ENCODE assay signal across 20 cellular contexts in genomic region chr11:32348502-32348901, GRCh38.
A peak's percentile ranks its signal among the peaks of the same experiment; 100 is the strongest.
DNase-seq lines count a peak whose midpoint lies in the region; ATAC-seq and TF ChIP-seq lines count a peak whose summit lies in the region.
"Had no signal": no experiment of that assay in that cellular context is flagged by ENCODE, and none has a peak within 500 bp of the region (broad histone marks: within the 10 kb centered on the region; RNA-seq: fewer than 3 reads in every experiment).

No MANE protein-coding gene starts in this region.

- no peak for TF ChIP-seq POLR2A in uterus (IDR thresholded peaks at IDR 0.05)

- H3K27ac Mint-ChIP-seq in nephron progenitor cell, result peak overlapping the region; percentile 84
- H3K27ac Mint-ChIP-seq: CD14-positive monocyte; CD4-positive, alpha-beta memory T cell; HFFc6 had no signal

- no peak overlapping the region for H4K8ac ChIP-seq in mesenchymal stem cell (ENCODE audit: low read length)

- H3K27me3 Mint-ChIP-seq in nephron progenitor cell (ENCODE audit: low read depth, poor library complexity), result no peaks in the 10 kb centered on the region

- H3K4me2 ChIP-seq in mesenchymal stem cell (ENCODE audit: low read length, poor library complexity, severe bottlenecking), result no peak overlapping the region
- H3K4me2 ChIP-seq: BLaER1 had no signal

- H3K27ac ChIP-seq in mesenchymal stem cell (ENCODE audit: low read length, poor library complexity, severe bottlenecking) (no peak overlapping the region), uterus (peak overlapping the region; percentile 91 to 92)
- H3K27ac ChIP-seq: BLaER1 had no signal

- no CpG with 5 or more reads among the region's 1 CpG for WGBS in mesenchymal stem cell

- H2AFZ ChIP-seq in mesenchymal stem cell (ENCODE audit: low read depth, low read length), result no peak overlapping the region

- H3K9ac ChIP-seq in mesenchymal stem cell (ENCODE audit: low read length), result no peak overlapping the region
- H3K9ac ChIP-seq: BLaER1 had no signal

- no peak overlapping the region for H2BK120ac ChIP-seq in mesenchymal stem cell (ENCODE audit: low read depth, low read length)

- intact Hi-C loops in uterus (cut with DNase I; ENCODE audit: low total_unique reads), result no loop called here

- no peak overlapping the region for H3K4ac ChIP-seq in mesenchymal stem cell (ENCODE audit: low read depth in 1 of 2, low read length in 2 of 2)

- DNase-seq in amniotic epithelial cell (ENCODE audit: low read depth) (peak; percentile 89), mesenchymal stem cell (peak; percentile 62), nephron progenitor cell (no peak), uterus (no peak), NCI-H2081 (lab: John Stamatoyannopoulos, UW) (no peak)
- no peak for DNase-seq in stimulated activated CD4-positive, alpha-beta T cell treated with anti-CD3 and anti-CD28 coated beads, Interleukin-2, amount 100 ng/mL, for 48 hours
- DNase-seq: Calu3; CD4-positive, alpha-beta memory T cell; DMS79 treated with DMSO at 0.1 percent for 48 hours; GOT3; H7; HFFc6; IMR-90 had no signal

- H3K18ac ChIP-seq in mesenchymal stem cell (ENCODE audit: low read depth in 1 of 2, low read length in 2 of 2), result no peak overlapping the region

- no peak overlapping the region for H3K4me3 ChIP-seq in mesenchymal stem cell (ENCODE audit: insufficient read depth in 1 of 2, low read depth in 1 of 2, low read length in 2 of 2)
- no peak overlapping the region for H3K4me3 ChIP-seq in uterus
- H3K4me3 ChIP-seq: BLaER1, GM12878, K562 had no signal

- H3K14ac ChIP-seq in mesenchymal stem cell (ENCODE audit: low read length in 2 of 2), result no peak overlapping the region

- no peak overlapping the region for H3K23ac ChIP-seq in mesenchymal stem cell (ENCODE audit: low read length in 2 of 2)

- H3K4me1 ChIP-seq in mesenchymal stem cell (ENCODE audit: control insufficient read depth, insufficient read depth, low read depth, low read length) (no peaks in the 10 kb centered on the region), uterus (peaks cover 6 to 23% of the 10 kb centered on the region in 2 donors)

- H2BK12ac ChIP-seq in mesenchymal stem cell (ENCODE audit: low read length in 2 of 2), result no peak overlapping the region

- H3K79me1 ChIP-seq in mesenchymal stem cell (replicated peaks; ENCODE audit: low read length, poor library complexity, severe bottlenecking), result no peaks in the 10 kb centered on the region

- no peak overlapping the region for H4K91ac ChIP-seq in mesenchymal stem cell (ENCODE audit: low read length)

- no peak overlapping the region for H2BK5ac ChIP-seq in mesenchymal stem cell (ENCODE audit: low read depth, low read length, poor library complexity, severe bottlenecking)

- no peak overlapping the region for H2AK5ac ChIP-seq in mesenchymal stem cell (ENCODE audit: low read length, severe bottlenecking)

- peaks cover 98% of the 10 kb centered on the region for H3K4me1 Mint-ChIP-seq in nephron progenitor cell
- H3K4me1 Mint-ChIP-seq: CD14-positive monocyte had no signal

- no peaks in the 10 kb centered on the region for H3K36me3 Mint-ChIP-seq in nephron progenitor cell (ENCODE audit: low read depth)
- H3K36me3 Mint-ChIP-seq: CD14-positive monocyte; CD4-positive, alpha-beta memory T cell had no signal

- H3K36me3 ChIP-seq in mesenchymal stem cell (ENCODE audit: control insufficient read depth in 1 of 2, insufficient read depth in 2 of 2, low read depth in 1 of 2, low read length in 2 of 2) (no peaks in the 10 kb centered on the region), uterus (no peaks in the 10 kb centered on the region)
- H3K36me3 ChIP-seq: BLaER1 had no signal

- no peaks in the 10 kb centered on the region for H3K9me3 Mint-ChIP-seq in nephron progenitor cell
- H3K9me3 Mint-ChIP-seq: CD14-positive monocyte; CD4-positive, alpha-beta memory T cell; HFFc6 had no signal

- no peak overlapping the region for H2BK15ac ChIP-seq in mesenchymal stem cell (ENCODE audit: low read depth, poor library complexity, severe bottlenecking)

- no peak for ATAC-seq in GM21737 (IDR thresholded peaks at IDR 0.05; ENCODE audit: unreplicated experiment)
- no peak for ATAC-seq in HG02678 (IDR thresholded peaks at IDR 0.05; ENCODE audit: unreplicated experiment)
- ATAC-seq: GM12878, HCT116, K562 had no signal

- no peak overlapping the region for H3K4me3 Mint-ChIP-seq in nephron progenitor cell
- H3K4me3 Mint-ChIP-seq: CD14-positive monocyte; CD4-positive, alpha-beta memory T cell; HFFc6 had no signal

- H3K9me3 ChIP-seq in mesenchymal stem cell (ENCODE audit: control insufficient read depth, low read length) (no peaks in the 10 kb centered on the region), uterus (no peaks in the 10 kb centered on the region)
- H3K9me3 ChIP-seq: BLaER1 had no signal

- no peak for TF ChIP-seq CTCF in nephron progenitor cell (IDR thresholded peaks at IDR 0.05)
- no peak for TF ChIP-seq CTCF in uterus (IDR thresholded peaks at IDR 0.05)

- H3K27me3 ChIP-seq in mesenchymal stem cell (ENCODE audit: control insufficient read depth in 1 of 2, insufficient read depth in 1 of 2, low read length in 2 of 2), result peaks cover 0 to 34% of the 10 kb centered on the region in 2 experiments
- no peaks in the 10 kb centered on the region for H3K27me3 ChIP-seq in uterus
- H3K27me3 ChIP-seq: BLaER1 had no signal

Comparison
In these comparisons a context has a peak if more than half of its experiments do, and no peak if none do; other contexts are left out.
1. DNase-seq: peak in amniotic epithelial cell (single experiment) and mesenchymal stem cell (single experiment); none in nephron progenitor cell (single experiment), uterus (0 of 2), stimulated activated CD4-positive, alpha-beta T cell treated with anti-CD3 and anti-CD28 coated beads, Interleukin-2, amount 100 ng/mL, for 48 hours (0 of 2) and NCI-H2081 (0 of 2).